In the genomic region with DNA sequence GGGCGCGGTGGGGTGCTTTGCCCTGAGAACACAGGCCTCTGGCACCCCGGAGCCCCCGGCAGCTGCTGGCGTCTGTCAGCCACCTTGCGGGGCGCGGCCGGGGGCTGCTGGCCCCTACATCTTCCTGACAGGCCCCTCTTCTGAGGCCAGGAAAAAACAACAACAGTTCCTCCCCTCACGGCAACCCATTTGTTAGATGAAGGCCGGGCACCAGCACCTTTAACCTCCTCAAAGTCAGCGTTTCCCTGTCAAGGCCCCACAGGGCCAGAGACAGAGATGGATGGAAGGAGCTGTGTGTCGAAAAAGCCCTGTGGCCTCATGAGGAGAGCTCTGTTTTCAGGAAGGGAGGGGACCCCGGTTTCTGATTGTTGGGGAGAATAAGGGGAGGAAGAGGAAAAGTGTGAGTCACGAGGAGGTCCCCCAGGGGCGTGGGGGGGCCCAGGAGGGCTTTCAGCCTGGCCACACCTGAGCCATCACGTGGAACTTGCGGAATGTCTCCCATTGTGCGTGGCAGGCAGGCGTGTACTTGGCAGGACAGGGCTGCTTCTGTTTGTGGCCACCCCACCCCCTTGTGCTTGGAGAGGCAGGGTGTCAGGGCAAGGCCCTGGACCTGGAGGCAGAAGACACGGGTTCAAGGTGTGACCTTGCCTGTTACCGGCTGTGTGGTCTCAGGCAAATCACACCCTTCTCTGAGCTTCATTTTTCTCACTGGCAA, we compare ENCODE assay signal across 1 cellular context.
TF ChIP-seq lines count a peak whose summit lies in the region.

No MANE protein-coding gene starts in this region.

TF ChIP-seq in HepG2, 621 proteins besides CTCF, POLR2A, EP300 and RAD21 (continued from another document and continues in another):
- TF ChIP-seq HHEX (CRISPR knock-in tag; IDR thresholded peaks at IDR 0.05) = no peak
- peak; percentile 64; the same call in 1 of the 2 replicates for TF ChIP-seq ZNF451 (CRISPR knock-in tag; IDR thresholded peaks at IDR 0.05)
- peak; percentile 68; the same call in 1 of the 2 replicates for TF ChIP-seq RCOR2 (CRISPR knock-in tag; IDR thresholded peaks at IDR 0.05)
- no peak for TF ChIP-seq ZNF414 (CRISPR knock-in tag; IDR thresholded peaks at IDR 0.05)
- peak; percentile 81 for TF ChIP-seq ZFX (CRISPR knock-in tag; IDR thresholded peaks at IDR 0.05; ENCODE audit: low read depth)
- TF ChIP-seq HOXA3 (CRISPR knock-in tag; IDR thresholded peaks at IDR 0.05) = peak; percentile 23; the same call in 1 of the 2 replicates
- peak; percentile 43; the same call in 1 of the 2 replicates for TF ChIP-seq ARID5B (CRISPR knock-in tag; IDR thresholded peaks at IDR 0.05)
- TF ChIP-seq MIER3 (CRISPR knock-in tag; IDR thresholded peaks at IDR 0.05; ENCODE audit: borderline replicate concordance) = peak; percentile 29; the same call in 1 of the 2 replicates
- 0 out of 2 replicates have a peak, but pooled peaks have one; percentile 35 for TF ChIP-seq UBTF (CRISPR knock-in tag; IDR thresholded peaks at IDR 0.05)
- TF ChIP-seq, protein P1, sequence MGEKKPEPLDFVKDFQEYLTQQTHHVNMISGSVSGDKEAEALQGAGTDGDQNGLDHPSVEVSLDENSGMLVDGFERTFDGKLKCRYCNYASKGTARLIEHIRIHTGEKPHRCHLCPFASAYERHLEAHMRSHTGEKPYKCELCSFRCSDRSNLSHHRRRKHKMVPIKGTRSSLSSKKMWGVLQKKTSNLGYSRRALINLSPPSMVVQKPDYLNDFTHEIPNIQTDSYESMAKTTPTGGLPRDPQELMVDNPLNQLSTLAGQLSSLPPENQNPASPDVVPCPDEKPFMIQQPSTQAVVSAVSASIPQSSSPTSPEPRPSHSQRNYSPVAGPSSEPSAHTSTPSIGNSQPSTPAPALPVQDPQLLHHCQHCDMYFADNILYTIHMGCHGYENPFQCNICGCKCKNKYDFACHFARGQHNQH (CRISPR knock-in tag; IDR thresholded peaks at IDR 0.05) = peak; percentile 20; the same call in 1 of the 2 replicates
- peak; percentile 4; the same call in 1 of the 2 replicates for TF ChIP-seq BHLHE40 (IDR thresholded peaks at IDR 0.05; ENCODE audit: low read length)
- TF ChIP-seq MTA3 (CRISPR knock-in tag; IDR thresholded peaks at IDR 0.05) = no peak
- 0 out of 2 replicates have a peak, but pooled peaks have one; percentile 34 for TF ChIP-seq ZSCAN12 (CRISPR knock-in tag; IDR thresholded peaks at IDR 0.05)
- TF ChIP-seq ZNF382 (CRISPR knock-in tag; IDR thresholded peaks at IDR 0.05; ENCODE audit: borderline replicate concordance) = no peak
- TF ChIP-seq, protein P2, sequence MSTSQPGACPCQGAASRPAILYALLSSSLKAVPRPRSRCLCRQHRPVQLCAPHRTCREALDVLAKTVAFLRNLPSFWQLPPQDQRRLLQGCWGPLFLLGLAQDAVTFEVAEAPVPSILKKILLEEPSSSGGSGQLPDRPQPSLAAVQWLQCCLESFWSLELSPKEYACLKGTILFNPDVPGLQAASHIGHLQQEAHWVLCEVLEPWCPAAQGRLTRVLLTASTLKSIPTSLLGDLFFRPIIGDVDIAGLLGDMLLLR (CRISPR knock-in tag; IDR thresholded peaks at IDR 0.05) = 0 out of 2 replicates have a peak, but pooled peaks have one; percentile 24
- TF ChIP-seq, protein P3, sequence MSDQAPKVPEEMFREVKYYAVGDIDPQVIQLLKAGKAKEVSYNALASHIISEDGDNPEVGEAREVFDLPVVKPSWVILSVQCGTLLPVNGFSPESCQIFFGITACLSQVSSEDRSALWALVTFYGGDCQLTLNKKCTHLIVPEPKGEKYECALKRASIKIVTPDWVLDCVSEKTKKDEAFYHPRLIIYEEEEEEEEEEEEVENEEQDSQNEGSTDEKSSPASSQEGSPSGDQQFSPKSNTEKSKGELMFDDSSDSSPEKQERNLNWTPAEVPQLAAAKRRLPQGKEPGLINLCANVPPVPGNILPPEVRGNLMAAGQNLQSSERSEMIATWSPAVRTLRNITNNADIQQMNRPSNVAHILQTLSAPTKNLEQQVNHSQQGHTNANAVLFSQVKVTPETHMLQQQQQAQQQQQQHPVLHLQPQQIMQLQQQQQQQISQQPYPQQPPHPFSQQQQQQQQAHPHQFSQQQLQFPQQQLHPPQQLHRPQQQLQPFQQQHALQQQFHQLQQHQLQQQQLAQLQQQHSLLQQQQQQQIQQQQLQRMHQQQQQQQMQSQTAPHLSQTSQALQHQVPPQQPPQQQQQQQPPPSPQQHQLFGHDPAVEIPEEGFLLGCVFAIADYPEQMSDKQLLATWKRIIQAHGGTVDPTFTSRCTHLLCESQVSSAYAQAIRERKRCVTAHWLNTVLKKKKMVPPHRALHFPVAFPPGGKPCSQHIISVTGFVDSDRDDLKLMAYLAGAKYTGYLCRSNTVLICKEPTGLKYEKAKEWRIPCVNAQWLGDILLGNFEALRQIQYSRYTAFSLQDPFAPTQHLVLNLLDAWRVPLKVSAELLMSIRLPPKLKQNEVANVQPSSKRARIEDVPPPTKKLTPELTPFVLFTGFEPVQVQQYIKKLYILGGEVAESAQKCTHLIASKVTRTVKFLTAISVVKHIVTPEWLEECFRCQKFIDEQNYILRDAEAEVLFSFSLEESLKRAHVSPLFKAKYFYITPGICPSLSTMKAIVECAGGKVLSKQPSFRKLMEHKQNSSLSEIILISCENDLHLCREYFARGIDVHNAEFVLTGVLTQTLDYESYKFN (CRISPR knock-in tag; conservative IDR thresholded peaks at IDR 0.05) = peak; percentile 39; the same call in 1 of the 2 replicates
- no peak for TF ChIP-seq ZEB1 (IDR thresholded peaks at IDR 0.05; ENCODE audit: insufficient replicate concordance, low read depth)
- TF ChIP-seq ZBTB20 (CRISPR knock-in tag; IDR thresholded peaks at IDR 0.05; ENCODE audit: borderline replicate concordance, low read depth) = peak; percentile 41; the same call in 1 of the 2 replicates
- no peak for TF ChIP-seq TEAD2 (CRISPR knock-in tag; IDR thresholded peaks at IDR 0.05)
- TF ChIP-seq SNAPC4 (CRISPR knock-in tag; IDR thresholded peaks at IDR 0.05) = peak; percentile 56; the same call in 1 of the 2 replicates
- 0 out of 2 replicates have a peak, but pooled peaks have one; percentile 6 for TF ChIP-seq USF2 (IDR thresholded peaks at IDR 0.05; ENCODE audit: low read depth, low read length)
- TF ChIP-seq USF2 (CRISPR knock-in tag; IDR thresholded peaks at IDR 0.05; ENCODE audit: borderline replicate concordance) = no peak; the same call in 1 of the 2 replicates
- TF ChIP-seq SALL2 (CRISPR knock-in tag; IDR thresholded peaks at IDR 0.05) = 0 out of 2 replicates have a peak, but pooled peaks have one; percentile 30
- TF ChIP-seq ZBTB7B (CRISPR knock-in tag; IDR thresholded peaks at IDR 0.05) = 0 out of 2 replicates have a peak, but pooled peaks have one; percentile 31
- TF ChIP-seq ZNF430 (CRISPR knock-in tag; IDR thresholded peaks at IDR 0.05) = peak; percentile 76; the same call in 1 of the 2 replicates
- TF ChIP-seq, protein P4, sequence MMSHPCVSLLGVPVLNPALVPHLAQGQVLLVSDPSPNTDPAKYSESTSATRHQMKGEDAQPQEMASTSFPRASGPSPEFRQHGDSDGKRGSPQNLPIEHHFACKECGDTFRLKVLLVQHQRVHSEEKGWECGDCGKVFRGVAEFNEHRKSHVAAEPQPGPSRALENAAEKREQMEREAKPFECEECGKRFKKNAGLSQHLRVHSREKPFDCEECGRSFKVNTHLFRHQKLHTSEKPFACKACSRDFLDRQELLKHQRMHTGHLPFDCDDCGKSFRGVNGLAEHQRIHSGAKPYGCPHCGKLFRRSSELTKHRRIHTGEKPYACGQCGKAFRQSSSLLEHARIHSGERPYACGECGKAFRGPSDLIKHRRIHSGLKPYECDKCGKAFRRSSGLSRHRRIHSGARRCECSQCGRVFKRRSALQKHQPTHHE (CRISPR knock-in tag; IDR thresholded peaks at IDR 0.05; ENCODE audit: borderline replicate concordance) = 0 out of 2 replicates have a peak, but pooled peaks have one; percentile 54
